Comparison of ENCODE assay signal across 15 cellular contexts in the genomic region with DNA sequence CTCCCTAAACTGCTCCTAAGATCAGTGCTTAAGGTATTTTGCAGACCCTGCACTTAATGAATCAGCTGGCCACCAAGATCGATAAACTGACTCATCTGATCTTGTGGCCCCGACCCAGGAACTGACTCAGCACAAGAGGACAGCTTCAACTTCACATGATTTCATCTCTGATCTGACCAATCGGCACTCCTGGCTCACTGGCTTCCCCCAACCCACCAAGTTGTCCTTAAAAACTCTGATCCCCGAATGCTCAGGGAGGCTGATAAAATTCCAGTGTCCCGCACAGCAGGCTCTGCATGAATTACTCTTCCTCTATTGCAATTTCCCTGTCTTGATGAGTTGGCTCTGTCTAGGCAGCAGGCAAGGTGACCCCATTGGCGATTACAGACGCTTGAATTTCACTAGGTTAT. TPM values are rescaled to one million over a fixed set of nuclear protein-coding genes. Genes with fewer than 3 reads are reported as not detected.
A peak's percentile ranks its signal among the peaks of the same experiment; 100 is the strongest.
DNase-seq lines count a peak whose midpoint lies in the region; ATAC-seq and TF ChIP-seq lines count a peak whose summit lies in the region.
"Had no signal": no experiment of that assay in that cellular context is flagged by ENCODE, and none has a peak within 500 bp of the region (broad histone marks: within the 10 kb centered on the region; RNA-seq: fewer than 3 reads in every experiment).

No MANE protein-coding gene starts in this region.

- no peaks in the 10 kb centered on the region for H3K4me1 ChIP-seq in HEK293 (ENCODE audit: control insufficient read depth, insufficient read depth, low read length)
- H3K4me1 ChIP-seq in endodermal cell (ENCODE audit: control insufficient read depth, insufficient read depth, low read length) = no peaks in the 10 kb centered on the region
- H3K4me1 ChIP-seq: left ventricle myocardium inferior, spleen, tibial nerve had no signal

- H3K27ac Mint-ChIP-seq in endodermal cell = no peak overlapping the region
- no peak overlapping the region for H3K27ac Mint-ChIP-seq in stimulated activated naive CD8-positive, alpha-beta T cell treated with anti-CD3 and anti-CD28 coated beads, Interleukin-15, amount 100 ng/mL, for 72 hours

- TF ChIP-seq CTCF in HEK293 (tag by site-specific recombination; IDR thresholded peaks at IDR 0.05) (no peak), endodermal cell (conservative IDR thresholded peaks at IDR 0.05) (no peak), retinal pigment epithelial cell (conservative IDR thresholded peaks at IDR 0.05; ENCODE audit: low read depth, low read length) (no peak)

- H3K9me3 ChIP-seq in HEK293 (ENCODE audit: control insufficient read depth, insufficient read depth, low read depth, low read length) = no peaks in the 10 kb centered on the region
- no peaks in the 10 kb centered on the region for H3K9me3 ChIP-seq in endodermal cell (ENCODE audit: control insufficient read depth, low read length)
- H3K9me3 ChIP-seq: left ventricle myocardium inferior, spleen, tibial nerve had no signal

- WGBS in endodermal cell (ENCODE audit: insufficient coverage in 1 of 2, insufficient read length in 1 of 2), 2 experiments = 68 to 74% methylated on average over 5 to 7 of the region's 7 CpGs

- H3K27ac ChIP-seq in HEK293 (ENCODE audit: extremely low read depth, low read depth, low read length) = no peak overlapping the region
- no peak overlapping the region for H3K27ac ChIP-seq in endodermal cell (ENCODE audit: low read depth, low read length)
- H3K27ac ChIP-seq: left ventricle myocardium inferior, spleen, tibial nerve had no signal

- H3K4me1 Mint-ChIP-seq in endodermal cell = no peaks in the 10 kb centered on the region
- H3K4me1 Mint-ChIP-seq in stimulated activated naive CD8-positive, alpha-beta T cell treated with anti-CD3 and anti-CD28 coated beads, Interleukin-15, amount 100 ng/mL, for 72 hours = no peaks in the 10 kb centered on the region

- no peaks in the 10 kb centered on the region for H3K27me3 Mint-ChIP-seq in endodermal cell (ENCODE audit: insufficient read depth)
- H3K27me3 Mint-ChIP-seq in stimulated activated naive CD8-positive, alpha-beta T cell treated with anti-CD3 and anti-CD28 coated beads, Interleukin-15, amount 100 ng/mL, for 72 hours = peaks cover 9% of the 10 kb centered on the region

- CTCF ChIA-PET in HEK293 (lab: Yijun Ruan, JAX) = no interaction called here

- H3K36me3 ChIP-seq in HEK293 (ENCODE audit: control insufficient read depth in 2 of 2, insufficient read depth in 1 of 2, low read length in 2 of 2) (no peaks in the 10 kb centered on the region), endodermal cell (ENCODE audit: control insufficient read depth, insufficient read depth, low read length) (no peaks in the 10 kb centered on the region)
- H3K36me3 ChIP-seq: left ventricle myocardium inferior, spleen, tibial nerve had no signal

- H3K4me3 ChIP-seq in HEK293 (ENCODE audit: low read depth, low read length) = no peak overlapping the region
- H3K4me3 ChIP-seq in endodermal cell (ENCODE audit: low read length) = no peak overlapping the region
- H3K4me3 ChIP-seq in retinal pigment epithelial cell (ENCODE audit: low read length) = peak overlapping the region; percentile 14
- H3K4me3 ChIP-seq: left ventricle myocardium inferior, spleen, tibial nerve had no signal

- H3K9me3 Mint-ChIP-seq in endodermal cell = no peaks in the 10 kb centered on the region
- no peaks in the 10 kb centered on the region for H3K9me3 Mint-ChIP-seq in stimulated activated naive CD8-positive, alpha-beta T cell treated with anti-CD3 and anti-CD28 coated beads, Interleukin-15, amount 100 ng/mL, for 72 hours

- H3K36me3 Mint-ChIP-seq in endodermal cell (ENCODE audit: low read depth) = no peaks in the 10 kb centered on the region

- no peak overlapping the region for H3K9ac ChIP-seq in endodermal cell (ENCODE audit: extremely low read depth, low read length, poor library complexity, severe bottlenecking)

- no peaks in the 10 kb centered on the region for H3K27me3 ChIP-seq in endodermal cell (ENCODE audit: control insufficient read depth, insufficient read depth, low read length, poor library complexity, severe bottlenecking)
- H3K27me3 ChIP-seq: tibial nerve had no signal

- H3K4me3 Mint-ChIP-seq in endodermal cell = no peak overlapping the region
- H3K4me3 Mint-ChIP-seq in stimulated activated naive CD8-positive, alpha-beta T cell treated with anti-CD3 and anti-CD28 coated beads, Interleukin-15, amount 100 ng/mL, for 72 hours = no peak overlapping the region

- POLR2A ChIA-PET in HEK293 (lab: Yijun Ruan, JAX) = no interaction called here

- DNase-seq in RKO (ENCODE audit: low spot score) (peak; percentile 78), endodermal cell (peak; percentile 57), retinal pigment epithelial cell (ENCODE audit: low read depth) (no peak)
- no peak for DNase-seq in stimulated activated CD4-positive, alpha-beta T cell treated with anti-CD3 and anti-CD28 coated beads, Interleukin-12 subunit alpha, Interleukin-12 subunit beta, amount 100 ng/mL, for 4 hours
- DNase-seq in stimulated activated naive CD8-positive, alpha-beta T cell treated with anti-CD3 and anti-CD28 coated beads, Interleukin-15, amount 100 ng/mL, for 72 hours = no peak
- DNase-seq: glutamatergic neuron; left ventricle myocardium inferior; NCI-H2029; NK-92 treated with Interleukin-12 subunit alpha and Interleukin-12 subunit beta, amount 100 ng/mL, for 24 hours; spleen; T-helper 9 cell had no signal

- ATAC-seq in stimulated activated naive CD8-positive, alpha-beta T cell treated with anti-CD3 and anti-CD28 coated beads, Interleukin-15, amount 100 ng/mL, for 72 hours = no peak
- no peak for ATAC-seq in HG03521 (IDR thresholded peaks at IDR 0.05; ENCODE audit: unreplicated experiment)

TF ChIP-seq in HEK293, 187 proteins besides CTCF, POLR2A, EP300 and RAD21 (continues in another document):
- TF ChIP-seq MEIS1 (CRISPR knock-in tag; IDR thresholded peaks at IDR 0.05; ENCODE audit: borderline replicate concordance) = no peak
- TF ChIP-seq YY1 (tag by site-specific recombination; IDR thresholded peaks at IDR 0.05) = no peak
- TF ChIP-seq ZNF221 (tag by site-specific recombination; IDR thresholded peaks at IDR 0.05; ENCODE audit: borderline replicate concordance) = no peak
- no peak for TF ChIP-seq ZNF585B (tag by site-specific recombination; IDR thresholded peaks at IDR 0.05)
- 0 out of 2 replicates have a peak, but pooled peaks have one; percentile 27 for TF ChIP-seq ZNF660 (tag by site-specific recombination; IDR thresholded peaks at IDR 0.05)
- TF ChIP-seq ZNF624 (tag by site-specific recombination; IDR thresholded peaks at IDR 0.05) = no peak
- TF ChIP-seq ZNF214 (tag by site-specific recombination; IDR thresholded peaks at IDR 0.05; ENCODE audit: borderline replicate concordance) = no peak
- TF ChIP-seq ZNF610 (tag by site-specific recombination; IDR thresholded peaks at IDR 0.05; ENCODE audit: borderline replicate concordance) = no peak
- TF ChIP-seq REST (tag by site-specific recombination; IDR thresholded peaks at IDR 0.05) = no peak
- TF ChIP-seq ZNF391 (tag by site-specific recombination; IDR thresholded peaks at IDR 0.05; ENCODE audit: borderline replicate concordance, low read depth) = no peak
- TF ChIP-seq GLI4 (tag by site-specific recombination; IDR thresholded peaks at IDR 0.05) = no peak
- no peak for TF ChIP-seq ZNF76 (tag by site-specific recombination; IDR thresholded peaks at IDR 0.05; ENCODE audit: borderline replicate concordance, low read depth)

RNA-seq across cellular contexts. Expression of gene HTR3E, which starts 13.5 kb away (rescaled TPM):
- total RNA-seq in endodermal cell = not detected
- not detected for polyA plus RNA-seq in endodermal cell (2013, experiment 1 of 2)
- not detected for polyA plus RNA-seq in endodermal cell (2013, experiment 2 of 2)
- total RNA-seq: left ventricle myocardium inferior, spleen, tibial nerve had no signal
- polyA plus RNA-seq: adipose tissue, spleen had no signal

RNA-seq across cellular contexts. Expression of gene EIF2B5, which starts 24.8 kb away (rescaled TPM):
- total RNA-seq in endodermal cell = 10 to 100 TPM; 33.4 to 37.5 TPM
- polyA plus RNA-seq in endodermal cell (2013, experiment 1 of 2) = 43.1 TPM
- polyA plus RNA-seq in endodermal cell (2013, experiment 2 of 2) = 32.9 TPM

RNA-seq across cellular contexts. Expression of gene DVL3, which starts 44.9 kb away (rescaled TPM):
- 10 to 100 TPM; 90.5 to 95.1 TPM for total RNA-seq in endodermal cell
- 84.3 TPM for polyA plus RNA-seq in endodermal cell (2013, experiment 1 of 2)
- 76.5 TPM for polyA plus RNA-seq in endodermal cell (2013, experiment 2 of 2)

RNA-seq across cellular contexts. Expression of gene HTR3C, which starts 57.5 kb away (rescaled TPM):
- total RNA-seq in endodermal cell = not detected
- polyA plus RNA-seq in endodermal cell (2013, experiment 1 of 2) = not detected
- polyA plus RNA-seq in endodermal cell (2013, experiment 2 of 2) = not detected
- total RNA-seq: left ventricle myocardium inferior, spleen, tibial nerve had no signal
- polyA plus RNA-seq: adipose tissue, spleen had no signal

Comparison
In these comparisons a context has a peak if more than half of its experiments do, and no peak if none do; other contexts are left out.
1. DNase-seq: peak in RKO (single experiment) and endodermal cell (single experiment); none in retinal pigment epithelial cell (single experiment), stimulated activated CD4-positive, alpha-beta T cell treated with anti-CD3 and anti-CD28 coated beads, Interleukin-12 subunit alpha, Interleukin-12 subunit beta, amount 100 ng/mL, for 4 hours (single experiment) and stimulated activated naive CD8-positive, alpha-beta T cell treated with anti-CD3 and anti-CD28 coated beads, Interleukin-15, amount 100 ng/mL, for 72 hours (0 of 2).